Comparison of ENCODE assay signal across 17 cellular contexts in the genomic region with DNA sequence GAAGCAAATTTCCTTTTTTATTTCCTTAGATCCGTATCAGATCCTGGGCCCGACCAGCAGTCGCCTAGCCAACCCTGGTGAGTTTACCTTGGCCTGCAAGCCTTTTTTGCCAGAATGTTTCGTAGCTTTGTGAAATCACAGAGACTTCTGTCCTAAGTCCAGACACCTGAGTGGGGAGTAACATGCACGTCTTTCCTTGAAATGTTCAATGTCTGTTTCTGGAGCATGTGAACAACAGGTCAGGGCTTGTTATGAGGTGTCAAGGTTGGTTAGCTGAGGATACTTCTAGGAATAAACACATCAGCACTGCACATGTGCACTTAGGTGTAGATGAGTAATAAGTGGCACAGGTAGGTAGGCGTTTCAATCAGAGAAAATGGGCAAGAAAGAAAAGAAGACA. TPM values are rescaled to one million over a fixed set of nuclear protein-coding genes. Genes with fewer than 3 reads are reported as not detected.
"Had no signal": no experiment of that assay in that cellular context is flagged by ENCODE, and none has a peak within 500 bp of the region (broad histone marks: within the 10 kb centered on the region; RNA-seq: fewer than 3 reads in every experiment).

No MANE protein-coding gene starts in this region.

- H3K4me3 Mint-ChIP-seq: activated naive CD8-positive, alpha-beta T cell; nephron had no signal

- H3K27me3 Mint-ChIP-seq: activated naive CD8-positive, alpha-beta T cell had no signal

- DNase-seq: activated CD4-positive, CD25-positive, alpha-beta regulatory T cell treated with anti-CD3 and anti-CD28 coated beads, Interleukin-2, amount 50 U/mL, for 72 hours; activated gamma-delta T cell; anterior cingulate cortex; foreskin melanocyte; head of caudate nucleus; mucosa of descending colon; psoas muscle; stimulated activated CD4-positive, alpha-beta T cell treated with anti-CD3 and anti-CD28 coated beads, Interleukin-12 subunit alpha, Interleukin-12 subunit beta, amount 100 ng/mL, for 4 hours; stomach had no signal

- ATAC-seq: mucosa of descending colon, psoas muscle, SK-N-SH treated with all-trans-retinoic acid at 6 μM for 48 hours had no signal

- H3K27ac ChIP-seq: cardiac muscle cell, psoas muscle, stomach, thoracic aorta had no signal

- H3K9me3 ChIP-seq: mucosa of descending colon, psoas muscle, stomach, thoracic aorta had no signal

- H3K27me3 ChIP-seq: stomach had no signal

- H3K36me3 ChIP-seq: cardiac muscle cell, thoracic aorta had no signal

- H3K27ac Mint-ChIP-seq: activated naive CD8-positive, alpha-beta T cell; nephron had no signal

- H3K4me1 ChIP-seq: psoas muscle, stomach had no signal

- H3K4me3 ChIP-seq: cardiac muscle cell, mucosa of descending colon, psoas muscle, stomach, thoracic aorta had no signal

- H3K9me3 Mint-ChIP-seq: nephron had no signal

RNA-seq across cellular contexts. Expression of a gene that starts 58.0 kb away (rescaled TPM):
- total RNA-seq: cardiac muscle cell; mucosa of descending colon; osteoblast; psoas muscle; stomach; T-helper 2 cell treated with Interferon-gamma antibody and Interleukin-4, amounts not matched to agents 100 ng/mL and 5 ng/mL, for 36 hours; ureter had no signal
- polyA plus RNA-seq: cardiac muscle cell, psoas muscle had no signal
